ENCODE assay signal across 8 cellular contexts in genomic region chr15:74906193-74906449, GRCh38. TPM values are rescaled to one million over a fixed set of nuclear protein-coding genes. Genes with fewer than 3 reads are reported as not detected.
DNase-seq lines count a peak whose midpoint lies in the region; ATAC-seq and TF ChIP-seq lines count a peak whose summit lies in the region.

No MANE protein-coding gene starts in this region.

- H3K27ac ChIP-seq in osteoblast (ENCODE audit: low read depth, low read length): peak overlapping the region; percentile 76

- H3K4me3 Mint-ChIP-seq in activated T-cell treated with anti-CD3 and anti-CD28 coated beads, Interleukin-2, amount 50 U/mL, for 4 hours: peak overlapping the region; percentile 99

- peak overlapping the region; percentile 95 for H2AFZ ChIP-seq in osteoblast (ENCODE audit: low read length)

- peak overlapping the region; percentile 66 for H3K4me3 ChIP-seq in fibroblast of villous mesenchyme (ENCODE audit: low read depth, low read length)
- peak overlapping the region; percentile 86 for H3K4me3 ChIP-seq in osteoblast (ENCODE audit: insufficient read depth, low read length)

- peak; percentile 17 for DNase-seq in NOMO-1 treated with DMSO at 0.1 percent for 48 hours (lab: John Stamatoyannopoulos, UW; ENCODE audit: unreplicated experiment)
- no peak for DNase-seq in NOMO-1 treated with dmso at 0.1 percent for 144 hours (lab: John Stamatoyannopoulos, UW; ENCODE audit: unreplicated experiment)
- peak; percentile 18 for DNase-seq in activated T-cell treated with anti-CD3 and anti-CD28 coated beads, Interleukin-2, amount 50 U/mL, for 4 hours
- DNase-seq in fibroblast of villous mesenchyme (ENCODE audit: low read depth): no peak
- DNase-seq in osteoblast (ENCODE audit: insufficient read length, low spot score, missing footprints): peak; percentile 91
- DNase-seq in DMS79 treated with DMSO at 0.1 percent for 48 hours (lab: John Stamatoyannopoulos, UW): no peak
- DNase-seq in GF-D8 (lab: John Stamatoyannopoulos, UW): no peak

- ATAC-seq in HG03432 (IDR thresholded peaks at IDR 0.05; ENCODE audit: unreplicated experiment): peak; percentile 17
- ATAC-seq in activated T-cell treated with anti-CD3 and anti-CD28 coated beads, Interleukin-2, amount 50 U/mL, for 4 hours: peak; percentile 45 to 55

- H3K4me1 Mint-ChIP-seq in activated T-cell treated with anti-CD3 and anti-CD28 coated beads, Interleukin-2, amount 50 U/mL, for 4 hours (ENCODE audit: low read depth): peaks cover 35% of the 10 kb centered on the region

- H4K20me1 ChIP-seq in osteoblast (ENCODE audit: insufficient read depth, low read length): peaks cover 2% of the 10 kb centered on the region

- H3K27me3 Mint-ChIP-seq in activated T-cell treated with anti-CD3 and anti-CD28 coated beads, Interleukin-2, amount 50 U/mL, for 4 hours (ENCODE audit: low read depth): no peaks in the 10 kb centered on the region

- H3K27me3 ChIP-seq in osteoblast (ENCODE audit: insufficient read depth, low read length): no peaks in the 10 kb centered on the region

- H3K4me1 ChIP-seq in osteoblast (ENCODE audit: insufficient read depth, low read length): peaks cover 16% of the 10 kb centered on the region

- H3K9me3 Mint-ChIP-seq in activated T-cell treated with anti-CD3 and anti-CD28 coated beads, Interleukin-2, amount 50 U/mL, for 4 hours: no peaks in the 10 kb centered on the region

- H3K4me2 ChIP-seq in osteoblast (ENCODE audit: insufficient read depth, low read length): peak overlapping the region; percentile 95

- TF ChIP-seq CTCF in fibroblast of villous mesenchyme (IDR thresholded peaks at IDR 0.05; ENCODE audit: insufficient read depth, low read depth, low read length): no peak
- no peak for TF ChIP-seq CTCF in osteoblast (IDR thresholded peaks at IDR 0.05; ENCODE audit: extremely low read depth, low read depth, low read length)

- no peaks in the 10 kb centered on the region for H3K9me3 ChIP-seq in osteoblast (ENCODE audit: low read depth, low read length)

- H3K36me3 ChIP-seq in osteoblast (ENCODE audit: insufficient read depth, low read length): peaks cover 31% of the 10 kb centered on the region

- H3K79me2 ChIP-seq in osteoblast (ENCODE audit: insufficient read depth, low read length): peaks cover 22% of the 10 kb centered on the region

- H3K36me3 Mint-ChIP-seq in activated T-cell treated with anti-CD3 and anti-CD28 coated beads, Interleukin-2, amount 50 U/mL, for 4 hours (ENCODE audit: insufficient read depth): peaks cover 11% of the 10 kb centered on the region

RNA-seq across cellular contexts. Expression of gene FAM219B, which starts 0.5 kb away (rescaled TPM):
- total RNA-seq in activated T-cell treated with anti-CD3 and anti-CD28 coated beads, Interleukin-2, amount 50 U/mL, for 4 hours: 10 to 100 TPM; 23.6 to 26.6 (median 26.4) TPM
- 39.0 and 41.5 TPM in 2 replicates for total RNA-seq in fibroblast of villous mesenchyme
- 36.6 and 46.3 TPM in 2 replicates for total RNA-seq in osteoblast

RNA-seq across cellular contexts. Expression of gene MPI, which starts 16.3 kb away (rescaled TPM):
- 10 to 100 TPM; 37.4 to 53.1 (median 46.6) TPM for total RNA-seq in activated T-cell treated with anti-CD3 and anti-CD28 coated beads, Interleukin-2, amount 50 U/mL, for 4 hours
- total RNA-seq in fibroblast of villous mesenchyme: 38.0 and 41.5 TPM in 2 replicates
- 33.9 and 54.3 TPM in 2 replicates for total RNA-seq in osteoblast

RNA-seq across cellular contexts. Expression of gene COX5A, which starts 31.8 kb away (rescaled TPM):
- 100 to 1,000 TPM; 257 to 291 (median 290) TPM for total RNA-seq in activated T-cell treated with anti-CD3 and anti-CD28 coated beads, Interleukin-2, amount 50 U/mL, for 4 hours
- total RNA-seq in fibroblast of villous mesenchyme: 33.7 and 47.4 TPM in 2 replicates
- 27.1 and 38.9 TPM in 2 replicates for total RNA-seq in osteoblast

RNA-seq across cellular contexts. Expression of gene SCAMP2, which starts 33.0 kb away (rescaled TPM):
- 10 to 100 TPM; 81.7 to 91.0 (median 82.9) TPM for total RNA-seq in activated T-cell treated with anti-CD3 and anti-CD28 coated beads, Interleukin-2, amount 50 U/mL, for 4 hours
- total RNA-seq in fibroblast of villous mesenchyme: 25.1 and 33.7 TPM in 2 replicates
- total RNA-seq in osteoblast: 23.9 and 28.3 TPM in 2 replicates

RNA-seq across cellular contexts. Expression of gene RPP25, which starts 50.5 kb away (rescaled TPM):
- total RNA-seq in activated T-cell treated with anti-CD3 and anti-CD28 coated beads, Interleukin-2, amount 50 U/mL, for 4 hours: 10 to 100 TPM; 10.7 to 15.1 (median 13.3) TPM
- 2.6 and 11.0 TPM in 2 replicates for total RNA-seq in fibroblast of villous mesenchyme
- 6.2 and 6.9 TPM in 2 replicates for total RNA-seq in osteoblast

Comparison
In these comparisons a context has a peak if more than half of its experiments do, and no peak if none do; other contexts are left out.
1. DNase-seq: peak in NOMO-1 treated with DMSO at 0.1 percent for 48 hours (single experiment), activated T-cell treated with anti-CD3 and anti-CD28 coated beads, Interleukin-2, amount 50 U/mL, for 4 hours (single experiment) and osteoblast (single experiment); none in NOMO-1 treated with dmso at 0.1 percent for 144 hours (single experiment), fibroblast of villous mesenchyme (single experiment), DMS79 treated with DMSO at 0.1 percent for 48 hours (single experiment) and GF-D8 (single experiment).